ENCODE assay signal across 8 cellular contexts in the genomic region with DNA sequence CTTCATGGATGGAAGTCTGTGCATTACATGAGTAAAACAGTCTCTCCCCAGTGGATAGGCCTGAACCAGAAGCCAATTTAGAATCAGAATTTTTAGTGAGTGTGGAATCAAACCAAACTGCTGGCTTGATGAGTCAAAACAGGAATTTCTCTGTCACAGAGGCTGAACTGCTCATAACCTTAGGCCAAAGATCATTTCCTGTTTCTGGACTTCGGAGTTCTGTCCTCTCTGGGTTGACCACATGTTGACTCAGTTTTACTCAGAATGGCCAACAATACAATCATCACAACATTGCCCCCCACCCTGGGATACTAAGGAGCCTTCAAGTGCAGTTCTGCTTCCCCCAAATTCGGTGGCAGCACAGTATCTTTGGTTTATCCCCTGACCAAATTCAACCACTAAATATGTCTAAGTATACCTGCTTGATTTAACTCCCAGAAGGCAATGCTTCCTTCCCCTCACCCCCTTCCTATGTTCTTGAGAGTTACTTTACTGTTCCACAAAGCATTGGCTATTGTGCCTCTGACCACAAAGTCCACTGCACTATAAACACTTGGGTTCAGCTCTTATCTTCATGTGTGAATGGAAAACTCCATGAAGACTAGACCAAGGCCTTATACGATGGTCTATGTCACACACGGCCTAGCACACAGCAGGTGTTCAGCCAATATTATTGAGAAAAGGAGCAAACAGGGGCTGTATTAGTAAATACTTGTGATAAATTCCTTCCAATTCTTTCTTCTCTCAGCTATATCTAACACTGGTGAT.
DNase-seq lines count a peak whose midpoint lies in the region; ATAC-seq lines count a peak whose summit lies in the region.

No MANE protein-coding gene starts in this region.

- DNase-seq in foreskin melanocyte, result peak; percentile 35
- DNase-seq in Right ventricle myocardium superior, result no peak
- DNase-seq in NCI-H2081 treated with DMSO at 0.1 percent for 48 hours (lab: John Stamatoyannopoulos, UW), result no peak
- DNase-seq in activated naive CD4-positive, alpha-beta T cell (lab: John Stamatoyannopoulos, UW), result no peak
- DNase-seq in middle frontal gyrus (ENCODE audit: extremely low spot score, low spot score), result no peak

- intact Hi-C loops in Right ventricle myocardium superior (cut with DNase I), result no loop called here

- peak; percentile 93 for ATAC-seq in GM18511 (IDR thresholded peaks at IDR 0.05; ENCODE audit: unreplicated experiment)
- peak; percentile 97 for ATAC-seq in GM21723 (IDR thresholded peaks at IDR 0.05; ENCODE audit: unreplicated experiment)
- ATAC-seq in HG03457 (IDR thresholded peaks at IDR 0.05; ENCODE audit: unreplicated experiment), result peak; percentile 95
- ATAC-seq in Right ventricle myocardium superior (ENCODE audit: poor library complexity), result no peak
